1 cellular context compared by ENCODE assay signal in genomic region chr20:58967652-58968429, GRCh38.
TF ChIP-seq lines count a peak whose summit lies in the region.

No MANE protein-coding gene starts in this region.

TF ChIP-seq in K562, 482 proteins besides CTCF, POLR2A, EP300 and RAD21:
- TF ChIP-seq FOXP1 (CRISPR knock-in tag; IDR thresholded peaks at IDR 0.05) = no peak
- TF ChIP-seq CCAR2 (IDR thresholded peaks at IDR 0.05; ENCODE audit: low read depth, low read length) = no peak
- no peak for TF ChIP-seq ZFX (CRISPR knock-in tag; IDR thresholded peaks at IDR 0.05)
- no peak for TF ChIP-seq ZNF253 (CRISPR knock-in tag; conservative IDR thresholded peaks at IDR 0.05)
- no peak for TF ChIP-seq SPI1 (IDR thresholded peaks at IDR 0.05; ENCODE audit: borderline replicate concordance, low read depth, low read length)
- TF ChIP-seq TGIF2 (CRISPR knock-in tag; IDR thresholded peaks at IDR 0.05) = no peak
- no peak for TF ChIP-seq ESRRA (IDR thresholded peaks at IDR 0.05; ENCODE audit: borderline replicate concordance, low read depth)
- no peak for TF ChIP-seq ZNF609 (CRISPR knock-in tag; IDR thresholded peaks at IDR 0.05; ENCODE audit: borderline replicate concordance)
- TF ChIP-seq ZNF324 (CRISPR knock-in tag; IDR thresholded peaks at IDR 0.05) = no peak
- no peak for TF ChIP-seq ZNF589 (CRISPR knock-in tag; IDR thresholded peaks at IDR 0.05; ENCODE audit: low read depth)
- TF ChIP-seq SOX6 (IDR thresholded peaks at IDR 0.05) = no peak
- TF ChIP-seq HNRNPL (IDR thresholded peaks at IDR 0.05; ENCODE audit: low read depth, low read length) = no peak
- no peak for TF ChIP-seq ID3 (CRISPR knock-in tag; IDR thresholded peaks at IDR 0.05)
- no peak for TF ChIP-seq ID3 (tag; IDR thresholded peaks at IDR 0.05)
- TF ChIP-seq USF2 (CRISPR knock-in tag; IDR thresholded peaks at IDR 0.05) = no peak
- no peak for TF ChIP-seq GTF3C2 (IDR thresholded peaks at IDR 0.05; ENCODE audit: borderline replicate concordance, extremely low read depth, insufficient read length)
- no peak for TF ChIP-seq MCM5 (IDR thresholded peaks at IDR 0.05; ENCODE audit: low read depth)
- no peak for TF ChIP-seq PRDM10 (IDR thresholded peaks at IDR 0.05; ENCODE audit: partially characterized antibody)
- TF ChIP-seq CREB1 (IDR thresholded peaks at IDR 0.05) = no peak
- no peak for TF ChIP-seq CREB1 (CRISPR knock-in tag; IDR thresholded peaks at IDR 0.05)
TF ChIP-seq in K562: peak in this region for 0.
